ENCODE assay signal across 8 cellular contexts in the genomic region with DNA sequence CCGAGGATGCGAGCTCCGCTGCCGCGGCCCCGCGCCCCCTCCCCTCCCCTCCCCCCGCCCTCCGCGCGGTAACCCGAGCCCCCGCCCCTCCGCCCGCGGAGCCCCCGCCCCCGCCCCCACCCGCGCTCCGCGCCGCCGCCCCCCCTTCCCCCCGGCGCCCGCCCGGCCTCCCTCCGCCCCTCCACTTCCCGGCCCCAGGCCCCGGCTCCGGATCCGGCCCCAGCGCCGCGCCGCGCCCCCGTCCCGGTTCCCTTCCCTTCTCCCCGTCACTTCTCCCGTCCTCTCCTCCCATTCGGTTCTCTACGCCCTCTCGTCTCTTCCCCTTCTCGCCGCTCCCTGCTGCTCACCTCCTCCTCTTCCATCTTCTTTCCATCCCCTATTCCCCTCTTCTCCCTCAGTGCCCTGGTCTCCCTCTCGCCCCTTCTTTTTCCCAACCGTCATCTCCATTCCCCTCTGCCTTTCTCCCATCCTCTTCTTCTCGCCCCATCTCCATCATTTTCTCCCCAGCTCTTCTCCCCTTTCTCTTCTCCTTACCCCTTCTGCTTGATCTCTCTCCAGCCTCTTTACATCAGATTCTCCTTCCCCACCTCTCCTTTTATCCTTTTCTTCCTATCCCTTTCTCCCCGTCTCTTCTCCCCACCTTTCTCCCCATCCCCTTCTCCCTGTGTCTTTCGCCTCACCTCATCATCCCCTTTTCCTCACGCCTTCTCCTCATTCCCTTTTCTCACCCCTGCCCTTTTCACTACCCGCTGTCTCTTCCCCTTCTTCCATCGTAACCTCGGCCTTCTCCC. TPM values are rescaled to one million over a fixed set of nuclear protein-coding genes. Genes with fewer than 3 reads are reported as not detected.
DNase-seq lines count a peak whose midpoint lies in the region; ATAC-seq and TF ChIP-seq lines count a peak whose summit lies in the region.

A gene with protein sequence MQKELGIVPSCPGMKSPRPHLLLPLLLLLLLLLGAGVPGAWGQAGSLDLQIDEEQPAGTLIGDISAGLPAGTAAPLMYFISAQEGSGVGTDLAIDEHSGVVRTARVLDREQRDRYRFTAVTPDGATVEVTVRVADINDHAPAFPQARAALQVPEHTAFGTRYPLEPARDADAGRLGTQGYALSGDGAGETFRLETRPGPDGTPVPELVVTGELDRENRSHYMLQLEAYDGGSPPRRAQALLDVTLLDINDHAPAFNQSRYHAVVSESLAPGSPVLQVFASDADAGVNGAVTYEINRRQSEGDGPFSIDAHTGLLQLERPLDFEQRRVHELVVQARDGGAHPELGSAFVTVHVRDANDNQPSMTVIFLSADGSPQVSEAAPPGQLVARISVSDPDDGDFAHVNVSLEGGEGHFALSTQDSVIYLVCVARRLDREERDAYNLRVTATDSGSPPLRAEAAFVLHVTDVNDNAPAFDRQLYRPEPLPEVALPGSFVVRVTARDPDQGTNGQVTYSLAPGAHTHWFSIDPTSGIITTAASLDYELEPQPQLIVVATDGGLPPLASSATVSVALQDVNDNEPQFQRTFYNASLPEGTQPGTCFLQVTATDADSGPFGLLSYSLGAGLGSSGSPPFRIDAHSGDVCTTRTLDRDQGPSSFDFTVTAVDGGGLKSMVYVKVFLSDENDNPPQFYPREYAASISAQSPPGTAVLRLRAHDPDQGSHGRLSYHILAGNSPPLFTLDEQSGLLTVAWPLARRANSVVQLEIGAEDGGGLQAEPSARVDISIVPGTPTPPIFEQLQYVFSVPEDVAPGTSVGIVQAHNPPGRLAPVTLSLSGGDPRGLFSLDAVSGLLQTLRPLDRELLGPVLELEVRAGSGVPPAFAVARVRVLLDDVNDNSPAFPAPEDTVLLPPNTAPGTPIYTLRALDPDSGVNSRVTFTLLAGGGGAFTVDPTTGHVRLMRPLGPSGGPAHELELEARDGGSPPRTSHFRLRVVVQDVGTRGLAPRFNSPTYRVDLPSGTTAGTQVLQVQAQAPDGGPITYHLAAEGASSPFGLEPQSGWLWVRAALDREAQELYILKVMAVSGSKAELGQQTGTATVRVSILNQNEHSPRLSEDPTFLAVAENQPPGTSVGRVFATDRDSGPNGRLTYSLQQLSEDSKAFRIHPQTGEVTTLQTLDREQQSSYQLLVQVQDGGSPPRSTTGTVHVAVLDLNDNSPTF (N-terminal part only) (minus strand): TSS at position 20 of the 791 bp plus-strand sequence. CDS start 14,196 bp downstream, outside the sequence.

- H3K9ac ChIP-seq in Loucy (ENCODE audit: low read depth, low read length, poor library complexity, severe bottlenecking), result no peak within 1 kb of the TSS

- no peaks in the 10 kb centered on the region for H4K20me1 ChIP-seq in Loucy (ENCODE audit: insufficient read depth, low read length, poor library complexity, severe bottlenecking)

- ATAC-seq in memory B cell (ENCODE audit: low read depth), result no peak
- ATAC-seq in GM18909 (IDR thresholded peaks at IDR 0.05; ENCODE audit: poor library complexity, unreplicated experiment), result no peak
- ATAC-seq in GM21737 (IDR thresholded peaks at IDR 0.05; ENCODE audit: unreplicated experiment), result no peak

- TF ChIP-seq CTCF in AG10803 (conservative IDR thresholded peaks at IDR 0.05; ENCODE audit: low read length) (no peak), Loucy (conservative IDR thresholded peaks at IDR 0.05; ENCODE audit: low read length) (no peak)

- H3K4me1 ChIP-seq in Loucy (ENCODE audit: insufficient read depth, low read length, poor library complexity, severe bottlenecking) (no peaks in the 10 kb centered on the region), thymus (ENCODE audit: control insufficient read depth, insufficient read depth, low read length) (peaks cover 2% of the 10 kb centered on the region)

- H3K27ac ChIP-seq in cingulate gyrus (ENCODE audit: low read depth, low read length) (peak within 1 kb of the TSS; percentile 61), thymus (ENCODE audit: low read depth) (peak within 1 kb of the TSS; percentile 68)

- H3K36me3 ChIP-seq in Loucy (ENCODE audit: insufficient read depth, low read length), result no peaks in the 10 kb centered on the region
- no peaks in the 10 kb centered on the region for H3K36me3 ChIP-seq in thymus (ENCODE audit: control insufficient read depth, insufficient read depth)

- H3K9me3 ChIP-seq in Loucy (ENCODE audit: insufficient read depth, low read depth, low read length), result no peaks in the 10 kb centered on the region
- peaks cover 1% of the 10 kb centered on the region for H3K9me3 ChIP-seq in thymus (ENCODE audit: control insufficient read depth)

- 13% methylated on average over 49 of the region's 56 CpGs for WGBS in thymus

- peak within 1 kb of the TSS; percentile 63 for H3K27ac Mint-ChIP-seq in memory B cell

- H3K27me3 ChIP-seq in Loucy (ENCODE audit: insufficient read depth, low read length, poor library complexity, severe bottlenecking) (no peaks in the 10 kb centered on the region), thymus (ENCODE audit: control insufficient read depth, insufficient read depth) (peaks cover 19% of the 10 kb centered on the region)

- peak within 1 kb of the TSS; percentile 87 for H3K4me3 Mint-ChIP-seq in memory B cell

- peak within 1 kb of the TSS; percentile 27 for H3K4me2 ChIP-seq in Loucy (ENCODE audit: low read depth, low read length, poor library complexity, severe bottlenecking)

- H3K79me2 ChIP-seq in Loucy (ENCODE audit: insufficient read depth, low read length), result no peaks in the 10 kb centered on the region

- H3K4me3 ChIP-seq in AG10803 (ENCODE audit: low read length) (peak within 1 kb of the TSS; percentile 64), Loucy (ENCODE audit: low read length, poor library complexity, severe bottlenecking) (no peak within 1 kb of the TSS), thymus (ENCODE audit: low read length) (peak within 1 kb of the TSS; percentile 64)

- H2AFZ ChIP-seq in Loucy (ENCODE audit: low read length), result peak within 1 kb of the TSS; percentile 42; the same call in 1 of the 2 replicates

- H3F3A ChIP-seq in Loucy (ENCODE audit: low read depth), result no peaks in the 10 kb centered on the region

- peaks cover 8% of the 10 kb centered on the region for H3K4me1 Mint-ChIP-seq in memory B cell

- H3K9me2 ChIP-seq in Loucy (replicated peaks; ENCODE audit: low read depth, low read length), result no peaks in the 10 kb centered on the region

- no peaks in the 10 kb centered on the region for H3K9me3 Mint-ChIP-seq in memory B cell

- H3K27me3 Mint-ChIP-seq in memory B cell, result peaks cover 11% of the 10 kb centered on the region

- H3K36me3 Mint-ChIP-seq in memory B cell, result peaks cover 6% of the 10 kb centered on the region

- DNase-seq in AG10803 (ENCODE audit: low read depth) (no peak), memory B cell (ENCODE audit: low spot score in 2 of 2) (no peak), SW480 (ENCODE audit: low spot score) (no peak)

RNA-seq across cellular contexts. Expression of the gene that starts here (rescaled TPM):
- polyA plus RNA-seq in thymus, result 6.5 TPM
